8 cellular contexts compared by ENCODE assay signal in genomic region chr12:34219046-34219770, GRCh38.
DNase-seq lines count a peak whose midpoint lies in the region; ATAC-seq and TF ChIP-seq lines count a peak whose summit lies in the region.

No MANE protein-coding gene starts in this region.

- H3K27me3 ChIP-seq in smooth muscle cell (ENCODE audit: low read depth) = no peaks in the 10 kb centered on the region

- H3K4me1 Mint-ChIP-seq in natural killer cell treated with Interleukin-12 subunit alpha and Interleukin-12 subunit beta and Interleukin-15 and Interleukin-18, amount 100 ng/mL, for 72 hours (ENCODE audit: low read depth in 2 of 2) = peaks cover 0 to 9% of the 10 kb centered on the region in 2 donors

- DNase-seq in activated naive CD4-positive, alpha-beta T cell treated with anti-CD3 and anti-CD28 coated beads, Interleukin-2, amount 50 U/mL, for 16 hours = peak; percentile 24
- DNase-seq in natural killer cell treated with Interleukin-12 subunit alpha and Interleukin-12 subunit beta and Interleukin-15 and Interleukin-18, amount 100 ng/mL, for 72 hours (ENCODE audit: low spot score) = no peak
- no peak for DNase-seq in DMS79 treated with DMSO at 0.1 percent for 48 hours (lab: John Stamatoyannopoulos, UW)
- DNase-seq in smooth muscle cell (lab: John Stamatoyannopoulos, UW; ENCODE audit: unreplicated experiment) = no peak

- H4K20me1 ChIP-seq in smooth muscle cell (ENCODE audit: low read depth) = no peaks in the 10 kb centered on the region

- H3K4me3 Mint-ChIP-seq in natural killer cell treated with Interleukin-12 subunit alpha and Interleukin-12 subunit beta and Interleukin-15 and Interleukin-18, amount 100 ng/mL, for 72 hours = no peak overlapping the region

- no peaks in the 10 kb centered on the region for H3F3A ChIP-seq in smooth muscle cell (ENCODE audit: low read depth)

- H3K9ac ChIP-seq in ES-I3 (ENCODE audit: low read depth, low read length) (peak overlapping the region; percentile 48; the same call in 1 of the 2 replicates), smooth muscle cell (ENCODE audit: low read depth) (no peak overlapping the region)

- no peak for TF ChIP-seq CTCF in smooth muscle cell (IDR thresholded peaks at IDR 0.05; ENCODE audit: borderline replicate concordance, insufficient read depth, poor library complexity, severe bottlenecking)

- H3K9me3 Mint-ChIP-seq in natural killer cell treated with Interleukin-12 subunit alpha and Interleukin-12 subunit beta and Interleukin-15 and Interleukin-18, amount 100 ng/mL, for 72 hours = no peaks in the 10 kb centered on the region

- no peak overlapping the region for H3K27ac ChIP-seq in smooth muscle cell (ENCODE audit: low read depth)

- H3K36me3 ChIP-seq in ES-I3 (ENCODE audit: insufficient read depth, low read length) (no peaks in the 10 kb centered on the region), smooth muscle cell (ENCODE audit: low read depth) (no peaks in the 10 kb centered on the region)

- H3K4me3 ChIP-seq in smooth muscle cell = no peak overlapping the region

- no peaks in the 10 kb centered on the region for H3K4me1 ChIP-seq in ES-I3 (ENCODE audit: insufficient read depth, low read length)
- H3K4me1 ChIP-seq in smooth muscle cell (ENCODE audit: low read depth) = no peaks in the 10 kb centered on the region

- no peaks in the 10 kb centered on the region for H3K79me2 ChIP-seq in smooth muscle cell (ENCODE audit: low read depth)

- H3K27me3 Mint-ChIP-seq in natural killer cell treated with Interleukin-12 subunit alpha and Interleukin-12 subunit beta and Interleukin-15 and Interleukin-18, amount 100 ng/mL, for 72 hours = peaks cover 6 to 8% of the 10 kb centered on the region in 2 donors

- no peaks in the 10 kb centered on the region for H3K36me3 Mint-ChIP-seq in natural killer cell treated with Interleukin-12 subunit alpha and Interleukin-12 subunit beta and Interleukin-15 and Interleukin-18, amount 100 ng/mL, for 72 hours

- peak; percentile 28 for ATAC-seq in HG02943 (IDR thresholded peaks at IDR 0.05; ENCODE audit: low read depth, unreplicated experiment)
- peak; percentile 12 to 13 for ATAC-seq in natural killer cell treated with Interleukin-12 subunit alpha and Interleukin-12 subunit beta and Interleukin-15 and Interleukin-18, amount 100 ng/mL, for 72 hours
- no peak for ATAC-seq in GM21825 (IDR thresholded peaks at IDR 0.05; ENCODE audit: unreplicated experiment)
- no peak for ATAC-seq in GM21423 (IDR thresholded peaks at IDR 0.05; ENCODE audit: unreplicated experiment)

- H3K27ac Mint-ChIP-seq in natural killer cell treated with Interleukin-12 subunit alpha and Interleukin-12 subunit beta and Interleukin-15 and Interleukin-18, amount 100 ng/mL, for 72 hours = peak overlapping the region in 1 of 2 donors; percentile 82

- H2AFZ ChIP-seq in smooth muscle cell (ENCODE audit: low read depth) = no peak overlapping the region

- H3K9me3 ChIP-seq in ES-I3 (ENCODE audit: control insufficient read depth, insufficient read depth, low read length) (no peaks in the 10 kb centered on the region), smooth muscle cell (replicated peaks; ENCODE audit: low read depth) (no peaks in the 10 kb centered on the region)

- 94% methylated on average over 42 of the region's 42 CpGs for WGBS in smooth muscle cell (ENCODE audit: low lambda C conversion rate)

- H3K4me2 ChIP-seq in smooth muscle cell = no peak overlapping the region

Comparison
In these comparisons a context has a peak if more than half of its experiments do, and no peak if none do; other contexts are left out.
1. ATAC-seq: peak in HG02943 (single experiment) and natural killer cell treated with Interleukin-12 subunit alpha and Interleukin-12 subunit beta and Interleukin-15 and Interleukin-18, amount 100 ng/mL, for 72 hours (2 of 2); none in GM21825 (single experiment) and GM21423 (single experiment).